21 cellular contexts compared by ENCODE assay signal in genomic region chr6:39296745-39297640, GRCh38. TPM values are rescaled to one million over a fixed set of nuclear protein-coding genes. Genes with fewer than 3 reads are reported as not detected.
DNase-seq lines count a peak whose midpoint lies in the region; ATAC-seq and TF ChIP-seq lines count a peak whose summit lies in the region.
"Had no signal": no experiment of that assay in that cellular context is flagged by ENCODE, and none has a peak within 500 bp of the region (broad histone marks: within the 10 kb centered on the region; RNA-seq: fewer than 3 reads in every experiment).

No MANE protein-coding gene starts in this region.

- no peaks in the 10 kb centered on the region for H3K79me2 ChIP-seq in neural cell (replicated peaks; ENCODE audit: insufficient read depth, low read length)

- no peak for TF ChIP-seq RAD21 in neural cell (conservative IDR thresholded peaks at IDR 0.05)

- peaks cover 8% of the 10 kb centered on the region for H3K27me3 Mint-ChIP-seq in activated T-helper 17 cell treated with anti-CD3 and anti-CD28 coated beads, Interleukin-2, amount 50 U/mL, for 72 hours

- H3K4me3 ChIP-seq in SJCRH30 (no peak overlapping the region), gastroesophageal sphincter (no peak overlapping the region), neural cell (ENCODE audit: low read length) (no peak overlapping the region), tibial nerve (no peak overlapping the region)
- H3K4me3 ChIP-seq: BLaER1 treated with 17β-estradiol and CSF1 and Interleukin-3, amounts not matched to agents 10 nM and 100 nM; uterus had no signal

- WGBS in gastroesophageal sphincter (ENCODE audit: low coverage in 1 of 2), 2 donors, result 55 to 57% methylated on average over 3 to 12 of the region's 18 CpGs
- 38 to 50% methylated on average over 16 to 18 of the region's 18 CpGs for WGBS in tibial nerve, 2 donors

- H3K9me3 Mint-ChIP-seq in activated T-helper 17 cell treated with anti-CD3 and anti-CD28 coated beads, Interleukin-2, amount 50 U/mL, for 72 hours, result no peaks in the 10 kb centered on the region
- H3K9me3 Mint-ChIP-seq: activated naive CD8-positive, alpha-beta T cell treated with anti-CD3 and anti-CD28 coated beads, Interleukin-2, amount 50 U/mL, for 24 hours; activated T-cell treated with anti-CD3 and anti-CD28 coated beads, Interleukin-2, amount 50 U/mL, for 72 hours; naive B cell had no signal

- no peaks in the 10 kb centered on the region for H3K4me1 Mint-ChIP-seq in activated T-helper 17 cell treated with anti-CD3 and anti-CD28 coated beads, Interleukin-2, amount 50 U/mL, for 72 hours
- H3K4me1 Mint-ChIP-seq: activated naive CD8-positive, alpha-beta T cell treated with anti-CD3 and anti-CD28 coated beads, Interleukin-2, amount 50 U/mL, for 24 hours; naive B cell had no signal

- peak; percentile 83 for ATAC-seq in gastroesophageal sphincter
- ATAC-seq in activated T-helper 17 cell treated with anti-CD3 and anti-CD28 coated beads, Interleukin-2, amount 50 U/mL, for 72 hours (replicated peaks), result no peak
- ATAC-seq in HG02798 (IDR thresholded peaks at IDR 0.05; ENCODE audit: poor library complexity, unreplicated experiment), result no peak
- no peak for ATAC-seq in GM19397 (IDR thresholded peaks at IDR 0.05; ENCODE audit: unreplicated experiment)
- ATAC-seq: activated naive CD8-positive, alpha-beta T cell treated with anti-CD3 and anti-CD28 coated beads, Interleukin-2, amount 50 U/mL, for 24 hours; activated T-cell treated with anti-CD3 and anti-CD28 coated beads, Interleukin-2, amount 50 U/mL, for 72 hours had no signal

- no peak overlapping the region for H2AFZ ChIP-seq in neural cell (ENCODE audit: low read depth, low read length)

- H3K4me3 Mint-ChIP-seq in activated T-helper 17 cell treated with anti-CD3 and anti-CD28 coated beads, Interleukin-2, amount 50 U/mL, for 72 hours, result no peak overlapping the region
- H3K4me3 Mint-ChIP-seq: activated naive CD8-positive, alpha-beta T cell treated with anti-CD3 and anti-CD28 coated beads, Interleukin-2, amount 50 U/mL, for 24 hours; activated T-cell treated with anti-CD3 and anti-CD28 coated beads, Interleukin-2, amount 50 U/mL, for 72 hours; naive B cell had no signal

- H3K27me3 ChIP-seq in SJCRH30 (peaks cover 3% of the 10 kb centered on the region; the same call in 1 of the 2 replicates), gastroesophageal sphincter (peaks cover 39% of the 10 kb centered on the region), neural cell (ENCODE audit: insufficient read depth, low read depth, low read length) (no peaks in the 10 kb centered on the region), tibial nerve (no peaks in the 10 kb centered on the region)
- H3K27me3 ChIP-seq: BLaER1 treated with 17β-estradiol and CSF1 and Interleukin-3, amounts not matched to agents 10 nM and 100 nM; uterus had no signal

- H3K9me2 ChIP-seq in neural cell (ENCODE audit: insufficient read depth, low read length), result no peaks in the 10 kb centered on the region

- TF ChIP-seq POLR2A in gastroesophageal sphincter (IDR thresholded peaks at IDR 0.05) (no peak), tibial nerve (IDR thresholded peaks at IDR 0.05) (no peak)

- no peaks in the 10 kb centered on the region for H3K36me3 ChIP-seq in SJCRH30
- H3K36me3 ChIP-seq in gastroesophageal sphincter, result no peaks in the 10 kb centered on the region
- H3K36me3 ChIP-seq in neural cell (ENCODE audit: insufficient read depth, low read length), result no peaks in the 10 kb centered on the region
- no peaks in the 10 kb centered on the region for H3K36me3 ChIP-seq in tibial nerve
- H3K36me3 ChIP-seq: BLaER1 treated with 17β-estradiol and CSF1 and Interleukin-3, amounts not matched to agents 10 nM and 100 nM; uterus had no signal

- H3K4me2 ChIP-seq in neural cell (ENCODE audit: low read length), result no peak overlapping the region
- H3K4me2 ChIP-seq: BLaER1 treated with 17β-estradiol and CSF1 and Interleukin-3, amounts not matched to agents 10 nM and 100 nM had no signal

- DNase-seq in SJCRH30 (peak; percentile 24 to 42), tibial nerve (ENCODE audit: low spot score in 2 of 2) (peak; percentile 51 to 58)
- DNase-seq: activated CD4-positive, alpha-beta T cell treated with anti-CD3 and anti-CD28 coated beads, Interleukin-2, amount 50 U/mL, for 4 hours; activated naive CD8-positive, alpha-beta T cell treated with anti-CD3 and anti-CD28 coated beads, Interleukin-2, amount 50 U/mL, for 24 hours; activated T-cell treated with anti-CD3 and anti-CD28 coated beads, Interleukin-2, amount 50 U/mL, for 72 hours; DMS79; hippocampal formation; KG1; naive B cell; NCI-H1417 treated with DMSO at 0.1 percent for 48 hours; NCI-H446 treated with DMSO at 0.1 percent for 48 hours; stimulated activated CD4-positive, alpha-beta T cell treated with anti-CD3 and anti-CD28 coated beads, Interleukin-4, amount 100 ng/mL, for 24 hours had no signal

- H3K4me1 ChIP-seq in SJCRH30 (peaks cover 2% of the 10 kb centered on the region; the same call in 1 of the 2 replicates), gastroesophageal sphincter (peaks cover 0 to 14% (median 0%) of the 10 kb centered on the region in 3 donors), tibial nerve (peaks cover 0 to 54% (median 20%) of the 10 kb centered on the region in 4 donors)
- H3K4me1 ChIP-seq: uterus had no signal

- H3K9me3 ChIP-seq in SJCRH30 (replicated peaks) (no peaks in the 10 kb centered on the region), gastroesophageal sphincter (no peaks in the 10 kb centered on the region), neural cell (ENCODE audit: low read length) (no peaks in the 10 kb centered on the region), tibial nerve (no peaks in the 10 kb centered on the region)
- H3K9me3 ChIP-seq: BLaER1 treated with 17β-estradiol and CSF1 and Interleukin-3, amounts not matched to agents 10 nM and 100 nM; uterus had no signal

- no peak overlapping the region for H3K27ac Mint-ChIP-seq in activated T-helper 17 cell treated with anti-CD3 and anti-CD28 coated beads, Interleukin-2, amount 50 U/mL, for 72 hours
- H3K27ac Mint-ChIP-seq: activated naive CD8-positive, alpha-beta T cell treated with anti-CD3 and anti-CD28 coated beads, Interleukin-2, amount 50 U/mL, for 24 hours; activated T-cell treated with anti-CD3 and anti-CD28 coated beads, Interleukin-2, amount 50 U/mL, for 72 hours had no signal

- TF ChIP-seq CTCF in gastroesophageal sphincter (IDR thresholded peaks at IDR 0.05) (no peak), neural cell (IDR thresholded peaks at IDR 0.05; ENCODE audit: poor library complexity, severe bottlenecking) (no peak), tibial nerve (IDR thresholded peaks at IDR 0.05) (no peak)

- no peak for TF ChIP-seq EP300 in gastroesophageal sphincter (IDR thresholded peaks at IDR 0.05)
- TF ChIP-seq EP300 in neural cell (conservative IDR thresholded peaks at IDR 0.05; ENCODE audit: poor library complexity, severe bottlenecking), result peak; percentile 76
- TF ChIP-seq EP300 in tibial nerve (IDR thresholded peaks at IDR 0.05), result peak in 1 of 2 donors; percentile 51

- no peak overlapping the region for H3K27ac ChIP-seq in SJCRH30
- H3K27ac ChIP-seq in gastroesophageal sphincter, result peak overlapping the region in 3 of 4 donors; percentile 6 to 62 (median 17)
- peak overlapping the region; percentile 32 for H3K27ac ChIP-seq in neural cell (ENCODE audit: low read length)
- H3K27ac ChIP-seq in tibial nerve, result peak overlapping the region; percentile 34 to 82 (median 56)
- H3K27ac ChIP-seq: BLaER1 treated with 17β-estradiol and CSF1 and Interleukin-3, amounts not matched to agents 10 nM and 100 nM; uterus had no signal

- H3K36me3 Mint-ChIP-seq in activated T-helper 17 cell treated with anti-CD3 and anti-CD28 coated beads, Interleukin-2, amount 50 U/mL, for 72 hours (ENCODE audit: low read depth), result no peaks in the 10 kb centered on the region
- H3K36me3 Mint-ChIP-seq: naive B cell had no signal

- H4K20me1 ChIP-seq in neural cell (ENCODE audit: insufficient read depth), result no peaks in the 10 kb centered on the region
- H4K20me1 ChIP-seq: BLaER1 treated with 17β-estradiol and CSF1 and Interleukin-3, amounts not matched to agents 10 nM and 100 nM had no signal

- H3F3A ChIP-seq in neural cell (ENCODE audit: insufficient read depth, low read length, poor library complexity, severe bottlenecking), result no peaks in the 10 kb centered on the region

- H3K9ac ChIP-seq in neural cell (ENCODE audit: low read length), result no peak overlapping the region
- H3K9ac ChIP-seq: BLaER1 treated with 17β-estradiol and CSF1 and Interleukin-3, amounts not matched to agents 10 nM and 100 nM had no signal

TF ChIP-seq in neural cell, 6 proteins besides CTCF, POLR2A, EP300 and RAD21:
- TF ChIP-seq EZH2 (IDR thresholded peaks at IDR 0.05; ENCODE audit: borderline replicate concordance, insufficient read depth, low read length, poor library complexity, severe bottlenecking) (no peak), POLR2AphosphoS5 (IDR thresholded peaks at IDR 0.05) (peak; percentile 37), TAF1 (IDR thresholded peaks at IDR 0.05; ENCODE audit: low read depth) (no peak)

RNA-seq across cellular contexts. Expression of gene KCNK17, which starts 17.2 kb away (rescaled TPM):
- not detected in 2 replicates for total RNA-seq in SJCRH30 (2014; rRNA removed; shearing (Covaris generic))
- under 1 TPM in 2 of 4 donors, not detected in 2; 0.27 to 0.47 TPM for total RNA-seq in gastroesophageal sphincter
- 0.67 TPM in 1 of 2 replicates, not detected in the other for polyA plus RNA-seq in neural cell
- not detected in 2 replicates for polyA minus RNA-seq in neural cell
- total RNA-seq in tibial nerve, result 1 to 10 TPM in 2 of 4 donors, not detected in 2; 1.1 to 1.7 TPM
- total RNA-seq in activated T-helper 17 cell treated with anti-CD3 and anti-CD28 coated beads, Interleukin-2, amount 50 U/mL, for 72 hours, result not detected
- total RNA-seq: activated T-cell treated with anti-CD3 and anti-CD28 coated beads, Interleukin-2, amount 50 U/mL, for 72 hours; chondrocyte; endothelial cell of umbilical vein had no signal
- polyA plus RNA-seq: endothelial cell of umbilical vein had no signal

RNA-seq across cellular contexts. Expression of gene KCNK16, which starts 25.5 kb away (rescaled TPM):
- total RNA-seq in SJCRH30 (2014; rRNA removed; shearing (Covaris generic)), result not detected in 2 replicates
- total RNA-seq in gastroesophageal sphincter (not detected), tibial nerve (not detected)
- not detected in 2 replicates for polyA plus RNA-seq in neural cell
- polyA minus RNA-seq in neural cell, result not detected in 2 replicates
- total RNA-seq in activated T-helper 17 cell treated with anti-CD3 and anti-CD28 coated beads, Interleukin-2, amount 50 U/mL, for 72 hours, result not detected
- total RNA-seq: activated T-cell treated with anti-CD3 and anti-CD28 coated beads, Interleukin-2, amount 50 U/mL, for 72 hours; chondrocyte; endothelial cell of umbilical vein; uterus had no signal
- polyA plus RNA-seq: endothelial cell of umbilical vein had no signal
